1 cellular context compared by ENCODE assay signal in the genomic region with DNA sequence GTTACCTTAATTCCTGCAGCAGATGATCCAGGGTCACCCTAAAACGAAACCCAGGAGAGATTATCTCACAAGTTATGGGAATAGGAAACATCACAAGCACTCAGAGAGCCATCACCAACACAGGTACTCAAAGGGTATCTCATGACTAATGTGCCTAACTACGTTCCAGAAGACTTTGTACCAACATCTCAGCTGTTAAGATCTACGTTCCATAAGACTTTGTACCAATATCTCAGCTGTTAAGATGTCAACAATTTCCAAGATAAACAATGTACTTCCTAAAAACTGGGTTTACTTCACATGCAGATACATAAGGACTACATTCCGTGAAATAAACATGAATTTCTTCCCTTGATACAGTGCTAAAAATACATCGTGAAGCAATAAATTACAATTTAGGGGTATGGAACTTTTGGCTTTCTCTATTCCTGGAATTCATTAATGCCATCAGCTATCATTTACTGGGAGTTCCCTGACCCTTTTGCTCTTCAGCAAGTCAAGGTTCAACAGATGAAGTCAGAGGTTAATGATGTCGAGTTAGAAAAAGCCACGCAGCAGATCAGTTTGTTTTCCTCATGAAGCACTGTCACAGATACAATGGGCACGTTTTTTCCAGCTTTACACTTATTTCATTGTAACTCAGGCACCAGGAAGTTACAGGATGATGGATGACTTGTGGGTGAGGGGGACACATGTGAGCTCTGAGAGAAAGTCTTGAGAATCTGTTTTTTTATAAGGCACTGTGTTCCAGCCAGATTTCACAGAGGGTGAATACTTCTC.
TF ChIP-seq lines count a peak whose summit lies in the region.

No MANE protein-coding gene starts in this region.

TF ChIP-seq in IMR-90, 13 proteins besides CTCF, POLR2A, EP300 and RAD21:
- TF ChIP-seq CHD1 (IDR thresholded peaks at IDR 0.05; ENCODE audit: low read depth, low read length) (no peak), MAZ (IDR thresholded peaks at IDR 0.05; ENCODE audit: borderline replicate concordance, low read depth, low read length) (no peak), RFX5 (IDR thresholded peaks at IDR 0.05; ENCODE audit: low read depth, low read length) (no peak), MAFK (IDR thresholded peaks at IDR 0.05; ENCODE audit: low read depth, low read length) (no peak), RCOR1 (IDR thresholded peaks at IDR 0.05; ENCODE audit: insufficient replicate concordance, low read length) (no peak), NFE2L2 (IDR thresholded peaks at IDR 0.05; ENCODE audit: low read depth, low read length) (no peak), USF2 (IDR thresholded peaks at IDR 0.05; ENCODE audit: low read depth, low read length) (no peak), BHLHE40 (IDR thresholded peaks at IDR 0.05; ENCODE audit: low read depth, low read length) (no peak), FOS (IDR thresholded peaks at IDR 0.05; ENCODE audit: low read depth, low read length) (no peak), SMC3 (IDR thresholded peaks at IDR 0.05; ENCODE audit: low read depth, low read length) (no peak), CEBPB (IDR thresholded peaks at IDR 0.05; ENCODE audit: low read depth, low read length) (no peak), MXI1 (IDR thresholded peaks at IDR 0.05; ENCODE audit: borderline replicate concordance, low read depth, low read length) (no peak)
- TF ChIP-seq, protein P1, sequence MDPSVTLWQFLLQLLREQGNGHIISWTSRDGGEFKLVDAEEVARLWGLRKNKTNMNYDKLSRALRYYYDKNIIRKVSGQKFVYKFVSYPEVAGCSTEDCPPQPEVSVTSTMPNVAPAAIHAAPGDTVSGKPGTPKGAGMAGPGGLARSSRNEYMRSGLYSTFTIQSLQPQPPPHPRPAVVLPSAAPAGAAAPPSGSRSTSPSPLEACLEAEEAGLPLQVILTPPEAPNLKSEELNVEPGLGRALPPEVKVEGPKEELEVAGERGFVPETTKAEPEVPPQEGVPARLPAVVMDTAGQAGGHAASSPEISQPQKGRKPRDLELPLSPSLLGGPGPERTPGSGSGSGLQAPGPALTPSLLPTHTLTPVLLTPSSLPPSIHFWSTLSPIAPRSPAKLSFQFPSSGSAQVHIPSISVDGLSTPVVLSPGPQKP (IDR thresholded peaks at IDR 0.05; ENCODE audit: borderline replicate concordance, low read depth, low read length), result no peak
